In genomic region chr12:103773109-103773905, GRCh38 we compare ENCODE assay signal across 27 cellular contexts.
A peak's percentile ranks its signal among the peaks of the same experiment; 100 is the strongest.
DNase-seq lines count a peak whose midpoint lies in the region; ATAC-seq and TF ChIP-seq lines count a peak whose summit lies in the region.
"Had no signal": no experiment of that assay in that cellular context is flagged by ENCODE, and none has a peak within 500 bp of the region (broad histone marks: within the 10 kb centered on the region; RNA-seq: fewer than 3 reads in every experiment).

No MANE protein-coding gene starts in this region.

- no peak for TF ChIP-seq CTCF in ascending aorta (IDR thresholded peaks at IDR 0.05)
- no peak for TF ChIP-seq CTCF in fibroblast of the aortic adventitia (IDR thresholded peaks at IDR 0.05; ENCODE audit: insufficient read depth, low read length)
- TF ChIP-seq CTCF in tibial nerve (IDR thresholded peaks at IDR 0.05) = no peak

- 22 to 32% methylated on average over 4 of the region's 4 CpGs for WGBS in tibial nerve, 2 donors

- no peak for TF ChIP-seq EP300 in tibial nerve (IDR thresholded peaks at IDR 0.05)

- intact Hi-C loops in ascending aorta (cut with DNase I) = loop anchor here (5.0 kb wide), 2 partner anchors 64 to 159 kb away; partner anchors contain the start of gene HSP90B1

- H3K36me3 ChIP-seq in ascending aorta (peaks cover 35 to 64% of the 10 kb centered on the region in 2 donors), tibial nerve (peaks cover 0 to 32% (median 0%) of the 10 kb centered on the region in 3 donors)

- DNase-seq in ascending aorta (ENCODE audit: low spot score in 2 of 2) (no peak), fibroblast of the aortic adventitia (ENCODE audit: low read depth) (peak; percentile 6), myocyte (ENCODE audit: low read depth) (peak; percentile 40), tibial nerve (ENCODE audit: low spot score in 2 of 2) (no peak), NCI-H2029 treated with DMSO at 0.1 percent for 48 hours (lab: John Stamatoyannopoulos, UW) (no peak)
- DNase-seq: activated CD8-positive, alpha-beta T cell treated with anti-CD3 and anti-CD28 coated beads for 36 hours; activated effector memory CD4-positive, alpha-beta T cell treated with anti-CD3 and anti-CD28 coated beads, Interleukin-2, amount 50 U/mL, for 16 hours; activated naive CD8-positive, alpha-beta T cell treated with anti-CD3 and anti-CD28 coated beads, Interleukin-2, amount 50 U/mL, for 24 hours; CD4-positive, alpha-beta T cell; DMS 273 treated with DMSO at 0.1 percent for 48 hours; endodermal cell; HFFc6; Kasumi-1; kidney glomerular epithelial cell; naive B cell; NCI-H1694; NCI-H2171 treated with DMSO at 0.1 percent for 48 hours; NCI-H524 treated with DMSO at 0.1 percent for 48 hours; retina; SHP77 treated with DMSO at 0.1 percent for 48 hours; stimulated activated naive CD4-positive, alpha-beta T cell treated with Interleukin-2 at 50 U/mL for 16 hours had no signal

- H3K27ac ChIP-seq in ascending aorta (peak overlapping the region; percentile 18 to 33), tibial nerve (peak overlapping the region in 3 of 4 donors; percentile 2 to 63 (median 42))

- H3K4me1 ChIP-seq in ascending aorta = peaks cover 5 to 13% of the 10 kb centered on the region in 2 donors
- H3K4me1 ChIP-seq in tibial nerve = peaks cover 0 to 36% (median 6%) of the 10 kb centered on the region in 4 donors

- TF ChIP-seq POLR2A in tibial nerve (IDR thresholded peaks at IDR 0.05) = no peak

- no peaks in the 10 kb centered on the region for H3K27me3 ChIP-seq in ascending aorta
- no peaks in the 10 kb centered on the region for H3K27me3 ChIP-seq in tibial nerve

- no peak for ATAC-seq in HG03135 (IDR thresholded peaks at IDR 0.05; ENCODE audit: unreplicated experiment)
- ATAC-seq in HG03196 (IDR thresholded peaks at IDR 0.05; ENCODE audit: unreplicated experiment) = no peak
- ATAC-seq: activated CD8-positive, alpha-beta T cell treated with anti-CD3 and anti-CD28 coated beads for 36 hours; activated naive CD8-positive, alpha-beta T cell treated with anti-CD3 and anti-CD28 coated beads, Interleukin-2, amount 50 U/mL, for 24 hours; GM23338; Panc1 had no signal

- no peaks in the 10 kb centered on the region for H3K9me3 ChIP-seq in ascending aorta
- no peaks in the 10 kb centered on the region for H3K9me3 ChIP-seq in tibial nerve
- H3K9me3 ChIP-seq: thoracic aorta had no signal

- H3K4me3 ChIP-seq in ascending aorta = no peak overlapping the region
- H3K4me3 ChIP-seq in fibroblast of the aortic adventitia (ENCODE audit: low read depth, low read length) = no peak overlapping the region
- H3K4me3 ChIP-seq in tibial nerve = no peak overlapping the region
- H3K4me3 ChIP-seq: coronary artery, GM23338, thoracic aorta had no signal

Comparison
In these comparisons a context has a peak if more than half of its experiments do, and no peak if none do; other contexts are left out.
1. DNase-seq: peak in fibroblast of the aortic adventitia (single experiment) and myocyte (single experiment); none in ascending aorta (0 of 2), tibial nerve (0 of 2) and NCI-H2029 treated with DMSO at 0.1 percent for 48 hours (single experiment).